ENCODE assay signal across 16 cellular contexts in the genomic region with DNA sequence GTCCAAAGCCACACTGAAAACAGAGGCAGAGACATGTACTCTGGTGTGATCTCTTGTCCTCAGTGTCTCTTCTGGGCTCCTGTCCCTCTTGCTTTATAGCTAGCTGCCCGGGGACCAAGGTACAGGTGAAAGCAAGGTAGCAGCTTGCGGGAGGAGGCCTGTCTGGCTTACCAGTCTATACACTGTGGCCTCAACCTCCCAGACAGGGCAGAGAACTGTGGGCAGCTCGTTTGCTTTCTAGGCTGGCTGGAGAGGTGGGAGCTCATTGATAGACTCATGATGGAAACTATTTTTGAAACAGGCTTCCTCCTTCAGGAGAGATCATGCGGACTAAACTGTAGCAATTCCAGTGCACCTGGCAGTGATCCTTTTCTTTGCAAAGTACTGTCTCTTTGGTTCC. TPM values are rescaled to one million over a fixed set of nuclear protein-coding genes. Genes with fewer than 3 reads are reported as not detected.
DNase-seq lines count a peak whose midpoint lies in the region; ATAC-seq and TF ChIP-seq lines count a peak whose summit lies in the region.
"Had no signal": no experiment of that assay in that cellular context is flagged by ENCODE, and none has a peak within 500 bp of the region (broad histone marks: within the 10 kb centered on the region; RNA-seq: fewer than 3 reads in every experiment).

No MANE protein-coding gene starts in this region.

- H3K27ac Mint-ChIP-seq in CD14-positive monocyte, result peak overlapping the region in 5 of 7 donors; percentile 5 to 98 (median 49)
- peak overlapping the region; percentile 69 for H3K27ac Mint-ChIP-seq in dendritic cell treated with granulocyte-macrophage colony-stimulating factor and Interleukin-4, amounts not matched to agents 40 ng/mL and 50 ng/mL, for 4 days

- H3K9me3 ChIP-seq in parathyroid adenoma (ENCODE audit: control insufficient read depth, low read length), result no peaks in the 10 kb centered on the region
- H3K9me3 ChIP-seq: colonic mucosa had no signal

- DNase-seq in CD14-positive monocyte (ENCODE audit: low spot score), result no peak
- peak; percentile 7 for DNase-seq in GM13976 (ENCODE audit: low spot score)
- DNase-seq in dedifferentiated amniotic fluid mesenchymal stem cell (ENCODE audit: extremely low spot score), result no peak
- DNase-seq in COLO668 (lab: John Stamatoyannopoulos, UW; ENCODE audit: unreplicated experiment), result no peak
- no peak for DNase-seq in HuH-7 (ENCODE audit: low spot score)
- DNase-seq: activated B cell treated with CpG ODN at 0.5 μM for 24 hours, anterior cingulate cortex, colonic mucosa, DMS79 treated with DMSO at 0.1 percent for 48 hours, NCI-H187 treated with DMSO at 0.1 percent for 48 hours, NCI-H524, OCI-M1, substantia nigra had no signal

- H3K79me2 ChIP-seq in parathyroid adenoma, result peaks cover 5% of the 10 kb centered on the region

- in situ Hi-C loops in GM13976 (cut with MboI; ENCODE audit: low sequenced_read_pairs, unreplicated experiment), result loop anchor here (5.0 kb wide), 1 partner anchor 174 kb away; no protein-coding TSS in a partner anchor

- H2AFZ ChIP-seq in parathyroid adenoma, result no peak overlapping the region

- H3K4me1 ChIP-seq in parathyroid adenoma, result peaks cover 14% of the 10 kb centered on the region

- H3K27me3 ChIP-seq in parathyroid adenoma (ENCODE audit: control insufficient read depth, insufficient read depth, low read length), result no peaks in the 10 kb centered on the region
- H3K27me3 ChIP-seq: colonic mucosa had no signal

- H3K9me3 Mint-ChIP-seq in CD14-positive monocyte, result peaks cover 0 to 5% (median 4%) of the 10 kb centered on the region in 7 donors
- H3K9me3 Mint-ChIP-seq in dendritic cell treated with granulocyte-macrophage colony-stimulating factor and Interleukin-4, amounts not matched to agents 40 ng/mL and 50 ng/mL, for 4 days, result peaks cover 9% of the 10 kb centered on the region

- peak overlapping the region; percentile 34 for H3K27ac ChIP-seq in parathyroid adenoma
- H3K27ac ChIP-seq: colonic mucosa had no signal

- H3K4me1 Mint-ChIP-seq in CD14-positive monocyte, result peaks cover 69% of the 10 kb centered on the region
- H3K4me1 Mint-ChIP-seq in dendritic cell treated with granulocyte-macrophage colony-stimulating factor and Interleukin-4, amounts not matched to agents 40 ng/mL and 50 ng/mL, for 4 days (ENCODE audit: low read depth), result peaks cover 72% of the 10 kb centered on the region

- H3K27me3 Mint-ChIP-seq in CD14-positive monocyte (ENCODE audit: low read depth in 3 of 3), result peaks cover 0 to 2% (median 0%) of the 10 kb centered on the region in 3 donors
- no peaks in the 10 kb centered on the region for H3K27me3 Mint-ChIP-seq in dendritic cell treated with granulocyte-macrophage colony-stimulating factor and Interleukin-4, amounts not matched to agents 40 ng/mL and 50 ng/mL, for 4 days
- H3K27me3 Mint-ChIP-seq: activated B cell treated with CpG ODN at 0.5 μM for 24 hours had no signal

- TF ChIP-seq CTCF in CD14-positive monocyte (IDR thresholded peaks at IDR 0.05) (no peak), GM13976 (IDR thresholded peaks at IDR 0.05; ENCODE audit: borderline replicate concordance, control extremely low read depth, extremely low read depth, insufficient read depth, missing control alignments) (no peak), parathyroid adenoma (IDR thresholded peaks at IDR 0.05) (no peak)

- no peak overlapping the region for H3K9ac ChIP-seq in parathyroid adenoma

- no peak overlapping the region for H3K4me3 Mint-ChIP-seq in CD14-positive monocyte
- H3K4me3 Mint-ChIP-seq in dendritic cell treated with granulocyte-macrophage colony-stimulating factor and Interleukin-4, amounts not matched to agents 40 ng/mL and 50 ng/mL, for 4 days, result no peak overlapping the region
- H3K4me3 Mint-ChIP-seq: activated B cell treated with CpG ODN at 0.5 μM for 24 hours had no signal

- intact Hi-C loops in CD14-positive monocyte (cut with micrococcal nuclease), result loop anchor here in 1 of 2 donors (5.0 to 10.0 kb wide), 2 partner anchors 51 to 179 kb away; a partner anchor contains a TSS
- intact Hi-C loops in dendritic cell treated with granulocyte-macrophage colony-stimulating factor and Interleukin-4, amounts not matched to agents 40 ng/mL and 50 ng/mL, for 4 days (cut with micrococcal nuclease), result loop anchor here (5.0 to 10.0 kb wide), 2 partner anchors 429 to 521 kb away; a partner anchor contains a TSS

- H3K36me3 Mint-ChIP-seq in CD14-positive monocyte, result peaks cover 57 to 63% of the 10 kb centered on the region in 2 donors
- H3K36me3 Mint-ChIP-seq in dendritic cell treated with granulocyte-macrophage colony-stimulating factor and Interleukin-4, amounts not matched to agents 40 ng/mL and 50 ng/mL, for 4 days (ENCODE audit: low read depth), result peaks cover 97% of the 10 kb centered on the region

- no peak overlapping the region for H3K4me3 ChIP-seq in parathyroid adenoma (ENCODE audit: low read depth, low read length)
- H3K4me3 ChIP-seq: colonic mucosa had no signal

- no peak for ATAC-seq in HG03139 (IDR thresholded peaks at IDR 0.05; ENCODE audit: unreplicated experiment)

- H3K4me2 ChIP-seq in parathyroid adenoma (ENCODE audit: low read length), result no peak overlapping the region

- no peaks in the 10 kb centered on the region for H3K36me3 ChIP-seq in parathyroid adenoma (ENCODE audit: control insufficient read depth, insufficient read depth, low read length)
- H3K36me3 ChIP-seq: colonic mucosa had no signal

RNA-seq across cellular contexts. Expression of a gene that starts 4.6 kb away (rescaled TPM):
- 10 to 100 TPM; 40.1 to 47.4 TPM for polyA plus RNA-seq in CD14-positive monocyte

RNA-seq across cellular contexts. Expression of a gene that starts 18.0 kb away (rescaled TPM):
- polyA plus RNA-seq in CD14-positive monocyte, result 10 to 100 TPM; 10.6 to 14.7 TPM

RNA-seq across cellular contexts. Expression of a gene that starts 45.5 kb away (rescaled TPM):
- polyA plus RNA-seq in CD14-positive monocyte, result 1 to 10 TPM; 2.5 to 3.9 TPM
